14 cellular contexts compared by ENCODE assay signal in the genomic region with DNA sequence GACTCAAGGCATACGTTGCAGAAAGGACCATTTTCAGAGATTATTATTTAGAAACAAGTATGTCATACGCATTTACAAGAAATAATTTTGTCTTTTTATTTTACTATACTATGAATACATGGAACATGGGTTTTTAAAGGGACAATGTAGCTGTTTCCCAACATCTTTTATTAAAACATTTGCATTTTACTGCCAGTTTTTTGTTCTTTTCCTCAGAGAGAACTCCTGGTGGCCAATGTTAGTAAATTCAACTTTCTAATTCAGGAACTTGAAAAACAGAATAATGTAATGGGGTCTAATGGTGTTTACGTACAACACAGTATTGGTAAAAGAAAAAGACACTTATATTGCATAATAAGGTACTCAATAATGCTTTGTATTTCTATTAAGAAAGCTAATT. TPM values are rescaled to one million over a fixed set of nuclear protein-coding genes. Genes with fewer than 3 reads are reported as not detected.
A peak's percentile ranks its signal among the peaks of the same experiment; 100 is the strongest.
DNase-seq lines count a peak whose midpoint lies in the region; ATAC-seq and TF ChIP-seq lines count a peak whose summit lies in the region.
"Had no signal": no experiment of that assay in that cellular context is flagged by ENCODE, and none has a peak within 500 bp of the region (broad histone marks: within the 10 kb centered on the region; RNA-seq: fewer than 3 reads in every experiment).

No MANE protein-coding gene starts in this region.

- H3K36me3 ChIP-seq in left lung = no peaks in the 10 kb centered on the region

- peaks cover 0 to 14% of the 10 kb centered on the region in 2 donors for H3K4me1 ChIP-seq in left lung
- H3K4me1 ChIP-seq: Caco-2 had no signal

- TF ChIP-seq CTCF in epithelial cell of proximal tubule (conservative IDR thresholded peaks at IDR 0.05; ENCODE audit: low read depth, low read length) (peak; percentile 25), retinal pigment epithelial cell (conservative IDR thresholded peaks at IDR 0.05; ENCODE audit: low read depth, low read length) (peak; percentile 37), left lung (IDR thresholded peaks at IDR 0.05) (no peak)

- peak; percentile 37 for DNase-seq in GM03348 (ENCODE audit: low spot score)
- DNase-seq in NAMALWA (ENCODE audit: low spot score) = peak; percentile 48
- no peak for DNase-seq in epithelial cell of proximal tubule (ENCODE audit: low read depth)
- no peak for DNase-seq in retinal pigment epithelial cell (ENCODE audit: low read depth)
- DNase-seq in DMS79 (lab: John Stamatoyannopoulos, UW) = no peak
- DNase-seq in left lung = no peak
- DNase-seq: activated CD4-positive, alpha-beta memory T cell treated with anti-CD3 and anti-CD28 coated beads, Interleukin-2, amount 10 ng/mL, durations not matched to agents 7 days and 5 days; Caco-2; natural killer cell; NCI-H146; NCI-H510A had no signal

- H3K27me3 ChIP-seq in left lung = no peaks in the 10 kb centered on the region

- H3K4me3 ChIP-seq in epithelial cell of proximal tubule (ENCODE audit: low read depth, low read length) (no peak overlapping the region), retinal pigment epithelial cell (ENCODE audit: low read length) (no peak overlapping the region), left lung (no peak overlapping the region)

- ATAC-seq in HG02884 (IDR thresholded peaks at IDR 0.05; ENCODE audit: unreplicated experiment) (no peak), left lung (no peak), GM18517 (IDR thresholded peaks at IDR 0.05; ENCODE audit: unreplicated experiment) (no peak)
- ATAC-seq: natural killer cell had no signal

- peak overlapping the region in 1 of 2 donors; percentile 3 for H3K27ac ChIP-seq in left lung
- H3K27ac ChIP-seq: RWPE1 had no signal

- intact Hi-C loops in left lung (cut with DNase I) = no loop called here

- no peaks in the 10 kb centered on the region for H3K9me3 ChIP-seq in left lung
- H3K9me3 ChIP-seq: Caco-2 had no signal

RNA-seq across cellular contexts. Expression of gene PRDM2, which starts 14.9 kb away (rescaled TPM):
- 10.3 and 12.5 TPM in 2 replicates for total RNA-seq in epithelial cell of proximal tubule
- 10 to 100 TPM; 39.6 to 42.7 TPM for total RNA-seq in left lung

Comparison
In these comparisons a context has a peak if more than half of its experiments do, and no peak if none do; other contexts are left out.
1. DNase-seq: peak in GM03348 (single experiment) and NAMALWA (single experiment); none in epithelial cell of proximal tubule (single experiment), retinal pigment epithelial cell (single experiment), DMS79 (single experiment) and left lung (0 of 2).
2. CTCF ChIP-seq: peak in epithelial cell of proximal tubule (single experiment) and retinal pigment epithelial cell (single experiment); none in left lung (0 of 2).